8 cellular contexts compared by ENCODE assay signal in the genomic region with DNA sequence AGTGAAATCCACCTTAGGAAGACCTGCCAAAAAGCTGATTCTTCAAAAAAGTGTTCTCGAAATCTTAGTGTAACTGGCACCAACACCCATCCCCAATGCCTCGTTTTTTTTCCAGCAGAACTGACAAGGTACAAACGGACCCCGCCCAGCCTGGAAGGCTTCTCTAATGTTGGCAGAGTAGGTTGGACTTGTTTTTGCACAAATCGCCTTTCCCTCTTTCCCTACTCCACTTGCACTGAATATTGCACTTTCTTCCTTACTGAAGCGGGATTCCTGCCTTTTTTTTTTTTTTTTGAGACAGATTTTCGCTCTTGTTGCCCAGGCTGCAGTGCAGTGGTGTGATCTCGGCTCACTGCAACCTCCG. TPM values are rescaled to one million over a fixed set of nuclear protein-coding genes. Genes with fewer than 3 reads are reported as not detected.
DNase-seq lines count a peak whose midpoint lies in the region; ATAC-seq, FAIRE-seq and TF ChIP-seq lines count a peak whose summit lies in the region.

No MANE protein-coding gene starts in this region.

- no peaks in the 10 kb centered on the region for H3K9me2 ChIP-seq in MM.1S (replicated peaks; ENCODE audit: insufficient read depth, low read length)

- peak overlapping the region; percentile 18; the same call in 1 of the 2 replicates for H2AFZ ChIP-seq in MM.1S (ENCODE audit: low read length)
- H2AFZ ChIP-seq in keratinocyte (ENCODE audit: control insufficient read depth, low read length), result peak overlapping the region; percentile 75

- FAIRE-seq in keratinocyte (lab: Jason Lieb, UNC), result no peak

- H3K4me1 ChIP-seq in MM.1S (ENCODE audit: low read length), result 0 out of 2 replicates have a peak, but pooled peaks cover 6% of the 10 kb centered on the region
- peaks cover 21% of the 10 kb centered on the region for H3K4me1 ChIP-seq in keratinocyte (ENCODE audit: control insufficient read depth, extremely low read depth, insufficient read depth, low read length)

- DNase-seq in activated naive CD4-positive, alpha-beta T cell treated with anti-CD3 and anti-CD28 coated beads, Interleukin-2, amount 10 ng/mL, durations not matched to agents 7 days and 5 days, result peak; percentile 27
- DNase-seq in activated naive CD4-positive, alpha-beta T cell (lab: John Stamatoyannopoulos, UW), result no peak
- DNase-seq in MM.1S (no peak), MCF 10A (ENCODE audit: unreplicated experiment) (peak; percentile 42), keratinocyte (ENCODE audit: low read depth, low spot score) (no peak)
- DNase-seq in stimulated activated effector memory CD8-positive, alpha-beta T cell treated with anti-CD3 and anti-CD28 coated beads, Interleukin-12 subunit alpha, Interleukin-12 subunit beta, amount 100 ng/mL, for 72 hours (ENCODE audit: low spot score in 2 of 2), result no peak

- TSS peak; percentile 87 for BruUV-seq in MCF 10A (replicated peaks; lab: Mats Ljungman, UMichigan)

- TF ChIP-seq CTCF in MM.1S (IDR thresholded peaks at IDR 0.05; ENCODE audit: low read length) (no peak), MCF 10A (IDR thresholded peaks at IDR 0.05; ENCODE audit: unreplicated experiment) (no peak), keratinocyte (optimal IDR thresholded peaks at IDR 0.05 in 1 of 3, IDR thresholded peaks at IDR 0.05 in 1 of 3, conservative IDR thresholded peaks at IDR 0.05 in 1 of 3; ENCODE audit: extremely low read depth in 1 of 3, insufficient read depth in 2 of 3, low read length in 3 of 3) (no peak)

- peaks cover 25% of the 10 kb centered on the region for H3K36me3 Mint-ChIP-seq in activated naive CD4-positive, alpha-beta T cell treated with anti-CD3 and anti-CD28 coated beads, Interleukin-2, amount 10 ng/mL, durations not matched to agents 7 days and 5 days
- peaks cover 15% of the 10 kb centered on the region for H3K36me3 Mint-ChIP-seq in MCF 10A (ENCODE audit: insufficient read depth, unreplicated experiment)
- peaks cover 48% of the 10 kb centered on the region for H3K36me3 Mint-ChIP-seq in stimulated activated effector memory CD8-positive, alpha-beta T cell treated with anti-CD3 and anti-CD28 coated beads, Interleukin-12 subunit alpha, Interleukin-12 subunit beta, amount 100 ng/mL, for 72 hours

- H3K27me3 Mint-ChIP-seq in activated naive CD4-positive, alpha-beta T cell treated with anti-CD3 and anti-CD28 coated beads, Interleukin-2, amount 10 ng/mL, durations not matched to agents 7 days and 5 days, result no peaks in the 10 kb centered on the region
- no peaks in the 10 kb centered on the region for H3K27me3 Mint-ChIP-seq in MCF 10A (ENCODE audit: insufficient read depth, unreplicated experiment)

- H3K27ac ChIP-seq in MM.1S (ENCODE audit: low read length) (peak overlapping the region; percentile 36; the same call in 1 of the 2 replicates), keratinocyte (ENCODE audit: control insufficient read depth, insufficient read depth, low read length) (peak overlapping the region; percentile 89)

- peak overlapping the region; percentile 94 for H3K27ac Mint-ChIP-seq in activated naive CD4-positive, alpha-beta T cell treated with anti-CD3 and anti-CD28 coated beads, Interleukin-2, amount 10 ng/mL, durations not matched to agents 7 days and 5 days
- H3K27ac Mint-ChIP-seq in MCF 10A (ENCODE audit: low read depth, unreplicated experiment), result peak overlapping the region; percentile 98
- peak overlapping the region; percentile 98 for H3K27ac Mint-ChIP-seq in stimulated activated effector memory CD8-positive, alpha-beta T cell treated with anti-CD3 and anti-CD28 coated beads, Interleukin-12 subunit alpha, Interleukin-12 subunit beta, amount 100 ng/mL, for 72 hours

- intact Hi-C loops in MCF 10A (cut with micrococcal nuclease), result loop anchor here (2.0 to 10.0 kb wide), 2 partner anchors 35 to 177 kb away; a partner anchor contains a TSS

- dilution Hi-C loops in keratinocyte (cut with MboI; ENCODE audit: extremely low pct_ligation_motif_present, low sequenced_read_pairs), result no loop called here

- H3K9me3 ChIP-seq in MM.1S (replicated peaks; ENCODE audit: insufficient read depth, low read length) (no peaks in the 10 kb centered on the region), keratinocyte (ENCODE audit: control insufficient read depth, low read depth, low read length) (no peaks in the 10 kb centered on the region)

- no peaks in the 10 kb centered on the region for H3K9me3 Mint-ChIP-seq in activated naive CD4-positive, alpha-beta T cell treated with anti-CD3 and anti-CD28 coated beads, Interleukin-2, amount 10 ng/mL, durations not matched to agents 7 days and 5 days
- no peaks in the 10 kb centered on the region for H3K9me3 Mint-ChIP-seq in MCF 10A (ENCODE audit: unreplicated experiment)
- H3K9me3 Mint-ChIP-seq in stimulated activated effector memory CD8-positive, alpha-beta T cell treated with anti-CD3 and anti-CD28 coated beads, Interleukin-12 subunit alpha, Interleukin-12 subunit beta, amount 100 ng/mL, for 72 hours, result no peaks in the 10 kb centered on the region

- H3K4me2 ChIP-seq in MM.1S (ENCODE audit: low read depth, low read length) (peak overlapping the region; percentile 65), keratinocyte (ENCODE audit: control insufficient read depth, extremely low read depth, insufficient read depth, low read depth, low read length) (peak overlapping the region; percentile 78)

- H3K36me3 ChIP-seq in MM.1S (replicated peaks; ENCODE audit: insufficient read depth, low read length) (no peaks in the 10 kb centered on the region), keratinocyte (ENCODE audit: control insufficient read depth in 2 of 2, extremely low read depth in 1 of 2, insufficient read depth in 2 of 2, low read length in 2 of 2) (peaks cover 0 to 2% of the 10 kb centered on the region in 2 experiments)

- CTCF ChIA-PET in activated naive CD4-positive, alpha-beta T cell treated with anti-CD3 and anti-CD28 coated beads, Interleukin-2, amount 10 ng/mL, durations not matched to agents 7 days and 5 days (lab: Charles Lee), result interaction anchor here (0.9 to 1.2 kb wide), 3 partner anchors 28 to 34 kb away, joined by 3 to 6 read pairs (median 3); a partner anchor contains a TSS
- CTCF ChIA-PET in MCF 10A (lab: Yijun Ruan, JAX), result interaction anchor here (0.9 to 2.5 kb wide), 5 partner anchors 9 to 183 kb away, joined by 3 to 13 read pairs (median 4); a partner anchor contains a TSS

- H3K27me3 ChIP-seq in MM.1S (replicated peaks; ENCODE audit: insufficient read depth, low read length) (no peaks in the 10 kb centered on the region), keratinocyte (ENCODE audit: control insufficient read depth, extremely low read depth, insufficient read depth, low read length) (no peaks in the 10 kb centered on the region)

- no peaks in the 10 kb centered on the region for H3K9me1 ChIP-seq in keratinocyte (ENCODE audit: control insufficient read depth, extremely low read depth, insufficient read depth, low read length)

- H3K4me3 ChIP-seq in MM.1S (ENCODE audit: low read length) (peak overlapping the region; percentile 92), keratinocyte (ENCODE audit: control insufficient read depth in 2 of 3, extremely low read depth in 1 of 3, insufficient read depth in 2 of 3, low read depth in 1 of 3, low read length in 3 of 3) (peak overlapping the region; percentile 82 to 98 (median 95))

- peaks cover 39% of the 10 kb centered on the region for H3K4me1 Mint-ChIP-seq in activated naive CD4-positive, alpha-beta T cell treated with anti-CD3 and anti-CD28 coated beads, Interleukin-2, amount 10 ng/mL, durations not matched to agents 7 days and 5 days
- H3K4me1 Mint-ChIP-seq in MCF 10A (ENCODE audit: insufficient read depth, unreplicated experiment), result peaks cover 16% of the 10 kb centered on the region
- peaks cover 27% of the 10 kb centered on the region for H3K4me1 Mint-ChIP-seq in stimulated activated effector memory CD8-positive, alpha-beta T cell treated with anti-CD3 and anti-CD28 coated beads, Interleukin-12 subunit alpha, Interleukin-12 subunit beta, amount 100 ng/mL, for 72 hours

- H4K20me1 ChIP-seq in MM.1S (ENCODE audit: insufficient read depth, low read length) (no peaks in the 10 kb centered on the region), keratinocyte (ENCODE audit: control insufficient read depth, extremely low read depth, insufficient read depth, low read length) (no peaks in the 10 kb centered on the region)

- H3K79me2 ChIP-seq in MM.1S (ENCODE audit: low read length), result peaks cover 26% of the 10 kb centered on the region
- H3K79me2 ChIP-seq in keratinocyte (ENCODE audit: control insufficient read depth, insufficient read depth, low read length), result peaks cover 30% of the 10 kb centered on the region

- H3F3A ChIP-seq in MM.1S (ENCODE audit: insufficient read depth, low read length), result no peaks in the 10 kb centered on the region

- no peak for ATAC-seq in stimulated activated effector memory CD8-positive, alpha-beta T cell treated with anti-CD3 and anti-CD28 coated beads, Interleukin-12 subunit alpha, Interleukin-12 subunit beta, amount 100 ng/mL, for 72 hours
- no peak for ATAC-seq in activated CD4-positive, CD25-positive, alpha-beta regulatory T cell treated with anti-CD3 and anti-CD28 coated beads, Interleukin-2, amount 50 U/mL, for 24 hours
- ATAC-seq in HG02840 (IDR thresholded peaks at IDR 0.05; ENCODE audit: low FRiP score, unreplicated experiment), result no peak

- H3K9ac ChIP-seq in MM.1S (ENCODE audit: low read length) (peak overlapping the region; percentile 57; the same call in 1 of the 2 replicates), keratinocyte (ENCODE audit: control insufficient read depth, extremely low read depth, insufficient read depth, low read length) (peak overlapping the region; percentile 94)

- POLR2A ChIA-PET in MCF 10A (lab: Yijun Ruan, JAX), result interaction anchor here (0.6 to 6.0 kb wide), 21 partner anchors 9 to 852 kb away, joined by 3 to 118 read pairs (median 9); a partner anchor contains a TSS

- H3K4me3 Mint-ChIP-seq in activated naive CD4-positive, alpha-beta T cell treated with anti-CD3 and anti-CD28 coated beads, Interleukin-2, amount 10 ng/mL, durations not matched to agents 7 days and 5 days, result peak overlapping the region; percentile 99
- H3K4me3 Mint-ChIP-seq in MCF 10A (ENCODE audit: unreplicated experiment), result peak overlapping the region; percentile 99
- peak overlapping the region; percentile 96 for H3K4me3 Mint-ChIP-seq in stimulated activated effector memory CD8-positive, alpha-beta T cell treated with anti-CD3 and anti-CD28 coated beads, Interleukin-12 subunit alpha, Interleukin-12 subunit beta, amount 100 ng/mL, for 72 hours

RNA-seq across cellular contexts. Expression of a gene that starts 0.5 kb away (rescaled TPM):
- total RNA-seq in MCF 10A (2022), result 108 and 113 TPM in 2 replicates
- polyA plus RNA-seq in keratinocyte, result 81.3 to 140 TPM (median 109 TPM) in 3 replicates
- 147 TPM for polyA plus RNA-seq in keratinocyte (2011; ENCODE audit: low read depth)
- 71.2 and 149 TPM in 2 replicates for polyA plus RNA-seq in keratinocyte (2011; cell fraction: cytosol; rRNA removed)
- polyA plus RNA-seq in keratinocyte (2011; cell fraction: nucleus; rRNA removed), result 110 and 114 TPM in 2 replicates
- polyA plus RNA-seq in keratinocyte (2012; ENCODE audit: low replicate concordance), result 83.0 and 91.7 TPM in 2 replicates
- polyA minus RNA-seq in keratinocyte, result 45.3 to 62.4 TPM (median 46.6 TPM) in 3 replicates
- polyA minus RNA-seq in keratinocyte (2011; cell fraction: cytosol; rRNA and poly(A)+ RNA removed), result 67.5 TPM
- 32.9 and 36.8 TPM in 2 replicates for polyA minus RNA-seq in keratinocyte (2011; cell fraction: nucleus; rRNA and poly(A)+ RNA removed)

RNA-seq across cellular contexts. Expression of a gene that starts 29.0 kb away (rescaled TPM):
- 22.5 and 25.2 TPM in 2 replicates for total RNA-seq in MCF 10A (2022)
- 12.9 to 16.6 TPM (median 13.2 TPM) in 3 replicates for polyA plus RNA-seq in keratinocyte
- 3.3 TPM for polyA plus RNA-seq in keratinocyte (2011; ENCODE audit: low read depth)
- 5.3 and 11.6 TPM in 2 replicates for polyA plus RNA-seq in keratinocyte (2011; cell fraction: cytosol; rRNA removed)
- 18.8 and 26.8 TPM in 2 replicates for polyA plus RNA-seq in keratinocyte (2011; cell fraction: nucleus; rRNA removed)
- polyA plus RNA-seq in keratinocyte (2012; ENCODE audit: low replicate concordance), result 10.0 and 10.5 TPM in 2 replicates
- polyA minus RNA-seq in keratinocyte, result 9.0 to 21.6 TPM (median 18.8 TPM) in 3 replicates
- polyA minus RNA-seq in keratinocyte (2011; cell fraction: cytosol; rRNA and poly(A)+ RNA removed), result 10.2 TPM
- polyA minus RNA-seq in keratinocyte (2011; cell fraction: nucleus; rRNA and poly(A)+ RNA removed), result 13.0 and 21.7 TPM in 2 replicates

RNA-seq across cellular contexts. Expression of a gene that starts 34.4 kb away (rescaled TPM):
- total RNA-seq in MCF 10A (2022), result 87.1 and 105 TPM in 2 replicates
- polyA plus RNA-seq in keratinocyte, result 19.2 to 29.3 TPM (median 26.3 TPM) in 3 replicates
- 5.5 TPM for polyA plus RNA-seq in keratinocyte (2011; ENCODE audit: low read depth)
- 4.8 and 11.9 TPM in 2 replicates for polyA plus RNA-seq in keratinocyte (2011; cell fraction: cytosol; rRNA removed)
- 36.1 and 44.0 TPM in 2 replicates for polyA plus RNA-seq in keratinocyte (2011; cell fraction: nucleus; rRNA removed)
- polyA plus RNA-seq in keratinocyte (2012; ENCODE audit: low replicate concordance), result 14.7 and 17.0 TPM in 2 replicates
- 31.6 to 48.8 TPM (median 38.0 TPM) in 3 replicates for polyA minus RNA-seq in keratinocyte
- 10.9 TPM for polyA minus RNA-seq in keratinocyte (2011; cell fraction: cytosol; rRNA and poly(A)+ RNA removed)
- polyA minus RNA-seq in keratinocyte (2011; cell fraction: nucleus; rRNA and poly(A)+ RNA removed), result 24.4 and 33.9 TPM in 2 replicates

Comparison
In these comparisons a context has a peak if more than half of its experiments do, and no peak if none do; other contexts are left out.
1. DNase-seq: peak in activated naive CD4-positive, alpha-beta T cell treated with anti-CD3 and anti-CD28 coated beads, Interleukin-2, amount 10 ng/mL, durations not matched to agents 7 days and 5 days (single experiment) and MCF 10A (single experiment); none in activated naive CD4-positive, alpha-beta T cell (0 of 4), MM.1S (single experiment), keratinocyte (single experiment) and stimulated activated effector memory CD8-positive, alpha-beta T cell treated with anti-CD3 and anti-CD28 coated beads, Interleukin-12 subunit alpha, Interleukin-12 subunit beta, amount 100 ng/mL, for 72 hours (0 of 2).
2. Peak in every context shown above with its lines, with median percentiles within 50 percentile points of each other: H3K27ac Mint-ChIP-seq and H3K4me3 Mint-ChIP-seq.